In the genomic region with DNA sequence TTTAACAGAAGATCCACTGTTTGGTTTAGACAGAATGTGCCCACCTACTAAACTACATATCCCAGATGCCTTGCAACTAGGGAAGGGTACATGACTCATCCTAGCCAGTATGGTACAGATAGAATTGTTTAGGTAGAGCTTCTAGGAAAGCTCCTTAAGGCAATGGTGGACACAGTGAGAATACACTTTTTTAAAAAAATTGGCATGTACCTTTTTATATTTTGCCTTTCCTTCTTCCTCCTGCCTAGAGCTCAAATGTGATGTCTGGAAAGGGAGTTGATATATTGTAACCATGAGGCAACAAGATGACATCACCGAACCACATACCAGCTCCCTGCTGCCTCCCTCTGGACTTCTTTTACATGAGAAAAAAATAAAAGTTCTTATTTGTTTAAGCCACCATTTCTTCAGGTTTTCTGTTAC, we compare ENCODE assay signal across 9 cellular contexts. TPM values are rescaled to one million over a fixed set of nuclear protein-coding genes. Genes with fewer than 3 reads are reported as not detected.
A peak's percentile ranks its signal among the peaks of the same experiment; 100 is the strongest.
DNase-seq lines count a peak whose midpoint lies in the region; ATAC-seq, FAIRE-seq and TF ChIP-seq lines count a peak whose summit lies in the region.
"Had no signal": no experiment of that assay in that cellular context is flagged by ENCODE, and none has a peak within 500 bp of the region (broad histone marks: within the 10 kb centered on the region; RNA-seq: fewer than 3 reads in every experiment).

No MANE protein-coding gene starts in this region.

- H3K9me3 Mint-ChIP-seq in CD14-positive monocyte = peaks cover 0 to 3% (median 2%) of the 10 kb centered on the region in 7 donors

- ATAC-seq in HG03196 (IDR thresholded peaks at IDR 0.05; ENCODE audit: unreplicated experiment) = no peak
- no peak for ATAC-seq in activated CD4-positive, CD25-positive, alpha-beta regulatory T cell treated with anti-CD3 and anti-CD28 coated beads, Interleukin-2, amount 50 U/mL, for 24 hours

- no peak overlapping the region for H3K4me3 ChIP-seq in HEK293 (ENCODE audit: low read depth, low read length)
- H3K4me3 ChIP-seq: SK-N-MC had no signal

- peak; percentile 46 for TF ChIP-seq CTCF in CD14-positive monocyte (IDR thresholded peaks at IDR 0.05)
- TF ChIP-seq CTCF in HEK293 (tag by site-specific recombination; IDR thresholded peaks at IDR 0.05) = no peak

- no peaks in the 10 kb centered on the region for H3K36me3 Mint-ChIP-seq in CD14-positive monocyte

- POLR2A ChIA-PET in HEK293 (lab: Yijun Ruan, JAX) = no interaction called here

- CTCF ChIA-PET in HEK293 (lab: Yijun Ruan, JAX) = interaction anchor here (0.7 to 1.8 kb wide), 8 partner anchors 9 to 178 kb away, joined by 3 to 7 read pairs (median 3); no protein-coding TSS in a partner anchor

- no peak for FAIRE-seq in RCC 7860 (lab: Jason Lieb, UNC)

- no peak overlapping the region for H3K27ac Mint-ChIP-seq in CD14-positive monocyte

- H3K4me1 ChIP-seq in HEK293 (ENCODE audit: control insufficient read depth, insufficient read depth, low read length) = no peaks in the 10 kb centered on the region

- DNase-seq in CD14-positive monocyte (ENCODE audit: low spot score) (no peak), RCC 7860 (ENCODE audit: low spot score) (peak; percentile 35), iris pigment epithelial cell (ENCODE audit: low read depth) (peak; percentile 80), cortex of kidney (lab: John Stamatoyannopoulos, UW) (no peak), dedifferentiated amniotic fluid mesenchymal stem cell (ENCODE audit: extremely low spot score) (no peak)

- H3K27me3 Mint-ChIP-seq in CD14-positive monocyte (ENCODE audit: low read depth in 3 of 3) = peaks cover 0 to 6% (median 0%) of the 10 kb centered on the region in 3 donors

- no peak overlapping the region for H3K4me3 Mint-ChIP-seq in CD14-positive monocyte

- no peak overlapping the region for H3K27ac ChIP-seq in HEK293 (ENCODE audit: extremely low read depth, low read depth, low read length)
- H3K27ac ChIP-seq: SK-N-MC had no signal

- intact Hi-C loops in CD14-positive monocyte (cut with micrococcal nuclease) = loop anchor here (10.0 kb wide), 1 partner anchor 176 kb away; no protein-coding TSS in a partner anchor

- no peaks in the 10 kb centered on the region for H3K9me3 ChIP-seq in HEK293 (ENCODE audit: control insufficient read depth, insufficient read depth, low read depth, low read length)

- H3K36me3 ChIP-seq in HEK293 (ENCODE audit: control insufficient read depth in 2 of 2, insufficient read depth in 1 of 2, low read length in 2 of 2) = no peaks in the 10 kb centered on the region

- H3K4me1 Mint-ChIP-seq in CD14-positive monocyte = peaks cover 7% of the 10 kb centered on the region

TF ChIP-seq in HEK293, 187 proteins besides CTCF, POLR2A, EP300 and RAD21 (continues in another document):
- TF ChIP-seq KLF8 (tag by site-specific recombination; IDR thresholded peaks at IDR 0.05) = no peak
- TF ChIP-seq ZNF335 (tag by site-specific recombination; conservative IDR thresholded peaks at IDR 0.05) = peak; percentile 82
- TF ChIP-seq, protein P1, sequence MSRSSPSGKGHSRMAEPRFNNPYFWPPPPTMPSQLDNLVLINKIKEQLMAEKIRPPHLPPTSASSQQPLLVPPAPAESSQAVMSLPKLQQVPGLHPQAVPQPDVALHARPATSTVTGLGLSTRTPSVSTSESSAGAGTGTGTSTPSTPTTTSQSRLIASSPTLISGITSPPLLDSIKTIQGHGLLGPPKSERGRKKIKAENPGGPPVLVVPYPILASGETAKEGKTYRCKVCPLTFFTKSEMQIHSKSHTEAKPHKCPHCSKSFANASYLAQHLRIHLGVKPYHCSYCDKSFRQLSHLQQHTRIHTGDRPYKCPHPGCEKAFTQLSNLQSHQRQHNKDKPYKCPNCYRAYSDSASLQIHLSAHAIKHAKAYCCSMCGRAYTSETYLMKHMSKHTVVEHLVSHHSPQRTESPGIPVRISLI (tag by site-specific recombination; IDR thresholded peaks at IDR 0.05) = peak; percentile 66; the same call in 1 of the 2 replicates
- TF ChIP-seq, protein P2, sequence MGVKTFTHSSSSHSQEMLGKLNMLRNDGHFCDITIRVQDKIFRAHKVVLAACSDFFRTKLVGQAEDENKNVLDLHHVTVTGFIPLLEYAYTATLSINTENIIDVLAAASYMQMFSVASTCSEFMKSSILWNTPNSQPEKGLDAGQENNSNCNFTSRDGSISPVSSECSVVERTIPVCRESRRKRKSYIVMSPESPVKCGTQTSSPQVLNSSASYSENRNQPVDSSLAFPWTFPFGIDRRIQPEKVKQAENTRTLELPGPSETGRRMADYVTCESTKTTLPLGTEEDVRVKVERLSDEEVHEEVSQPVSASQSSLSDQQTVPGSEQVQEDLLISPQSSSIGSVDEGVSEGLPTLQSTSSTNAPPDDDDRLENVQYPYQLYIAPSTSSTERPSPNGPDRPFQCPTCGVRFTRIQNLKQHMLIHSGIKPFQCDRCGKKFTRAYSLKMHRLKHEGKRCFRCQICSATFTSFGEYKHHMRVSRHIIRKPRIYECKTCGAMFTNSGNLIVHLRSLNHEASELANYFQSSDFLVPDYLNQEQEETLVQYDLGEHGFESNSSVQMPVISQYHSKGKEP (tag by site-specific recombination; IDR thresholded peaks at IDR 0.05) = no peak
- TF ChIP-seq ZNF10 (tag by site-specific recombination; IDR thresholded peaks at IDR 0.05) = no peak
- TF ChIP-seq, protein P3, sequence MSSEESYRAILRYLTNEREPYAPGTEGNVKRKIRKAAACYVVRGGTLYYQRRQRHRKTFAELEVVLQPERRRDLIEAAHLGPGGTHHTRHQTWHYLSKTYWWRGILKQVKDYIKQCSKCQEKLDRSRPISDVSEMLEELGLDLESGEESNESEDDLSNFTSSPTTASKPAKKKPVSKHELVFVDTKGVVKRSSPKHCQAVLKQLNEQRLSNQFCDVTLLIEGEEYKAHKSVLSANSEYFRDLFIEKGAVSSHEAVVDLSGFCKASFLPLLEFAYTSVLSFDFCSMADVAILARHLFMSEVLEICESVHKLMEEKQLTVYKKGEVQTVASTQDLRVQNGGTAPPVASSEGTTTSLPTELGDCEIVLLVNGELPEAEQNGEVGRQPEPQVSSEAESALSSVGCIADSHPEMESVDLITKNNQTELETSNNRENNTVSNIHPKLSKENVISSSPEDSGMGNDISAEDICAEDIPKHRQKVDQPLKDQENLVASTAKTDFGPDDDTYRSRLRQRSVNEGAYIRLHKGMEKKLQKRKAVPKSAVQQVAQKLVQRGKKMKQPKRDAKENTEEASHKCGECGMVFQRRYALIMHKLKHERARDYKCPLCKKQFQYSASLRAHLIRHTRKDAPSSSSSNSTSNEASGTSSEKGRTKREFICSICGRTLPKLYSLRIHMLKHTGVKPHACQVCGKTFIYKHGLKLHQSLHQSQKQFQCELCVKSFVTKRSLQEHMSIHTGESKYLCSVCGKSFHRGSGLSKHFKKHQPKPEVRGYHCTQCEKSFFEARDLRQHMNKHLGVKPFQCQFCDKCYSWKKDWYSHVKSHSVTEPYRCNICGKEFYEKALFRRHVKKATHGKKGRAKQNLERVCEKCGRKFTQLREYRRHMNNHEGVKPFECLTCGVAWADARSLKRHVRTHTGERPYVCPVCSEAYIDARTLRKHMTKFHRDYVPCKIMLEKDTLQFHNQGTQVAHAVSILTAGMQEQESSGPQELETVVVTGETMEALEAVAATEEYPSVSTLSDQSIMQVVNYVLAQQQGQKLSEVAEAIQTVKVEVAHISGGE (tag by site-specific recombination; conservative IDR thresholded peaks at IDR 0.05; ENCODE audit: low read depth) = no peak
- TF ChIP-seq ZNF184 (tag by site-specific recombination; IDR thresholded peaks at IDR 0.05) = no peak
- no peak for TF ChIP-seq ZNF16 (tag by site-specific recombination; IDR thresholded peaks at IDR 0.05; ENCODE audit: low read depth)
- TF ChIP-seq ZNF629 (tag by site-specific recombination; IDR thresholded peaks at IDR 0.05) = peak; percentile 68
- TF ChIP-seq ZNF404 (tag by site-specific recombination; IDR thresholded peaks at IDR 0.05) = no peak
- TF ChIP-seq SETDB1 (IDR thresholded peaks at IDR 0.05; ENCODE audit: insufficient read length, low read length) = no peak
- TF ChIP-seq, protein P4, sequence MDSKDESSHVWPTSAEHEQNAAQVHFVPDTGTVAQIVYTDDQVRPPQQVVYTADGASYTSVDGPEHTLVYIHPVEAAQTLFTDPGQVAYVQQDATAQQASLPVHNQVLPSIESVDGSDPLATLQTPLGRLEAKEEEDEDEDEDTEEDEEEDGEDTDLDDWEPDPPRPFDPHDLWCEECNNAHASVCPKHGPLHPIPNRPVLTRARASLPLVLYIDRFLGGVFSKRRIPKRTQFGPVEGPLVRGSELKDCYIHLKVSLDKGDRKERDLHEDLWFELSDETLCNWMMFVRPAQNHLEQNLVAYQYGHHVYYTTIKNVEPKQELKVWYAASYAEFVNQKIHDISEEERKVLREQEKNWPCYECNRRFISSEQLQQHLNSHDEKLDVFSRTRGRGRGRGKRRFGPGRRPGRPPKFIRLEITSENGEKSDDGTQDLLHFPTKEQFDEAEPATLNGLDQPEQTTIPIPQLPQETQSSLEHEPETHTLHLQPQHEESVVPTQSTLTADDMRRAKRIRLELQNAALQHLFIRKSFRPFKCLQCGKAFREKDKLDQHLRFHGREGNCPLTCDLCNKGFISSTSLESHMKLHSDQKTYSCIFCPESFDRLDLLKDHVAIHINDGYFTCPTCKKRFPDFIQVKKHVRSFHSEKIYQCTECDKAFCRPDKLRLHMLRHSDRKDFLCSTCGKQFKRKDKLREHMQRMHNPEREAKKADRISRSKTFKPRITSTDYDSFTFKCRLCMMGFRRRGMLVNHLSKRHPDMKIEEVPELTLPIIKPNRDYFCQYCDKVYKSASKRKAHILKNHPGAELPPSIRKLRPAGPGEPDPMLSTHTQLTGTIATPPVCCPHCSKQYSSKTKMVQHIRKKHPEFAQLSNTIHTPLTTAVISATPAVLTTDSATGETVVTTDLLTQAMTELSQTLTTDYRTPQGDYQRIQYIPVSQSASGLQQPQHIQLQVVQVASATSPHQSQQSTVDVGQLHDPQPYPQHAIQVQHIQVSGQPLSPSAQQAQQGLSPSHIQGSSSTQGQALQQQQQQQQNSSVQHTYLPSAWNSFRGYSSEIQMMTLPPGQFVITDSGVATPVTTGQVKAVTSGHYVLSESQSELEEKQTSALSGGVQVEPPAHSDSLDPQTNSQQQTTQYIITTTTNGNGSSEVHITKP (tag by site-specific recombination; IDR thresholded peaks at IDR 0.05) = peak; percentile 56
- no peak for TF ChIP-seq ZNF776 (tag by site-specific recombination; IDR thresholded peaks at IDR 0.05; ENCODE audit: borderline replicate concordance)
- TF ChIP-seq ZNF830 (tag by site-specific recombination; IDR thresholded peaks at IDR 0.05; ENCODE audit: low read depth) = no peak
- TF ChIP-seq ZNF366 (tag by site-specific recombination; conservative IDR thresholded peaks at IDR 0.05) = no peak; the same call in 1 of the 2 replicates

RNA-seq across cellular contexts. Expression of a gene that starts 14.4 kb away (rescaled TPM):
- polyA plus RNA-seq in CD14-positive monocyte = not detected

Comparison
In these comparisons a context has a peak if more than half of its experiments do, and no peak if none do; other contexts are left out.
1. DNase-seq: peak in RCC 7860 (single experiment) and iris pigment epithelial cell (single experiment); none in CD14-positive monocyte (single experiment), cortex of kidney (single experiment) and dedifferentiated amniotic fluid mesenchymal stem cell (single experiment).